Comparison of ENCODE assay signal across 8 cellular contexts in genomic region chr7:909358-910329, GRCh38. TPM values are rescaled to one million over a fixed set of nuclear protein-coding genes. Genes with fewer than 3 reads are reported as not detected.
A peak's percentile ranks its signal among the peaks of the same experiment; 100 is the strongest.
DNase-seq lines count a peak whose midpoint lies in the region; ATAC-seq, FAIRE-seq and TF ChIP-seq lines count a peak whose summit lies in the region.

No MANE protein-coding gene starts in this region.

- POLR2A ChIA-PET in GM12878 (lab: Charles Lee), result interaction anchor here (1.2 to 1.9 kb wide), 3 partner anchors 13 to 65 kb away, joined by 9 to 13 read pairs (median 13); no protein-coding TSS in a partner anchor

- H3K9ac ChIP-seq in GM12878 (ENCODE audit: control insufficient read depth, insufficient read depth, low read length) (peak overlapping the region; percentile 28; the same call in 1 of the 2 replicates), kidney (ENCODE audit: low read length in 2 of 2) (no peak overlapping the region)

- SMC1A ChIA-PET in GM12878 (lab: Charles Lee; ENCODE audit: uncharacterized antibody, unreplicated experiment), result interaction anchor here (0.8 to 4.2 kb wide), 14 partner anchors 12 to 266 kb away, joined by 3 to 31 read pairs (median 6); partner anchors contain the start of gene ADAP1

- no peak for TF ChIP-seq CTCF in GM12878 (IDR thresholded peaks at IDR 0.05 in 2 of 3, conservative IDR thresholded peaks at IDR 0.05 in 1 of 3; ENCODE audit: control insufficient read depth in 2 of 3, extremely low read depth in 1 of 3, insufficient read depth in 1 of 3, low read depth in 3 of 3, low read length in 3 of 3)
- no peak for TF ChIP-seq CTCF in kidney (IDR thresholded peaks at IDR 0.05; ENCODE audit: borderline replicate concordance, extremely low read depth, insufficient read depth)

- in situ Hi-C loops in GM12878 (cut with MboI), result no loop called here

- H3K27ac ChIP-seq in GM12878 (ENCODE audit: control insufficient read depth, insufficient read depth), result peak overlapping the region; percentile 38
- H3K27ac ChIP-seq in kidney (ENCODE audit: low read depth in 2 of 2, low read length in 2 of 2), result no peak overlapping the region

- TF ChIP-seq RAD21 in GM12878 (IDR thresholded peaks at IDR 0.05; ENCODE audit: insufficient read depth, low read depth, low read length), result no peak

- peak overlapping the region; percentile 87 for H3K4me2 ChIP-seq in GM12878 (ENCODE audit: control insufficient read depth, insufficient read depth)

- H3K9me3 ChIP-seq in MG63 (no peaks in the 10 kb centered on the region), GM12878 (replicated peaks; ENCODE audit: control insufficient read depth, insufficient read depth, low read length) (no peaks in the 10 kb centered on the region), kidney (ENCODE audit: control insufficient read depth in 1 of 2, low read length in 2 of 2) (no peaks in the 10 kb centered on the region)

- BruUV-seq in GM12878 (replicated peaks; lab: Mats Ljungman, UMichigan), result no TSS peak

- H3K4me3 ChIP-seq in MG63 (peak overlapping the region; percentile 27), GM12878 (peak overlapping the region; percentile 51; the same call in 1 of the 2 replicates), kidney (ENCODE audit: low read length in 2 of 2) (no peak overlapping the region)

- H3K4me1 ChIP-seq in GM12878 (ENCODE audit: control insufficient read depth, insufficient read depth, low read length) (peaks cover 16% of the 10 kb centered on the region), kidney (ENCODE audit: control insufficient read depth in 1 of 2, insufficient read depth in 1 of 2, low read depth in 1 of 2, low read length in 2 of 2) (peaks cover 0 to 2% of the 10 kb centered on the region in 2 donors)

- DNase-seq in CD1c-positive myeloid dendritic cell (ENCODE audit: extremely low spot score) (peak; percentile 97), MG63 (peak; percentile 83), GM12878 (ENCODE audit: low read depth, low spot score) (no peak), kidney (peak; percentile 83), superior temporal gyrus (ENCODE audit: extremely low spot score) (peak; percentile 63), T-helper 1 cell (no peak), putamen (ENCODE audit: low spot score) (no peak), cortex of kidney (lab: John Stamatoyannopoulos, UW) (no peak)

- intact Hi-C loops in GM12878 (cut with micrococcal nuclease; ENCODE audit: unreplicated experiment) (loop anchor here (1.0 to 10.0 kb wide), 5 partner anchors 13 to 155 kb away; partner anchors contain the start of gene ADAP1), kidney (cut with DNase I) (no loop called here)

- WGBS in GM12878 (ENCODE audit: insufficient coverage, insufficient replicate concordance, low lambda C conversion rate, missing lambda C conversion rate), result 18% methylated on average over 51 of the region's 58 CpGs

- peak; percentile 85 for FAIRE-seq in GM12878 (lab: Jason Lieb, UNC)
- no peak for FAIRE-seq in kidney (lab: Jason Lieb, UNC)

- H2AFZ ChIP-seq in GM12878 (ENCODE audit: control insufficient read depth, low read depth, low read length), result peak overlapping the region; percentile 44; the same call in 1 of the 2 replicates

- H3K27me3 ChIP-seq in MG63, result no peaks in the 10 kb centered on the region
- H3K27me3 ChIP-seq in GM12878 (replicated peaks in 1 of 2; ENCODE audit: control insufficient read depth in 2 of 2, insufficient read depth in 2 of 2, low read length in 1 of 2), result no peaks in the 10 kb centered on the region

- H4K20me1 ChIP-seq in GM12878 (ENCODE audit: control insufficient read depth, insufficient read depth), result no peaks in the 10 kb centered on the region

- TF ChIP-seq EP300 in GM12878 (IDR thresholded peaks at IDR 0.05; ENCODE audit: borderline replicate concordance in 1 of 2, control insufficient read depth in 1 of 2, low read depth in 2 of 2, low read length in 2 of 2), result no peak

- CTCF ChIA-PET in GM12878 (lab: Yijun Ruan, JAX), result interaction anchor here (0.6 to 3.9 kb wide), 17 partner anchors 13 to 158 kb away, joined by 3 to 31 read pairs (median 6); partner anchors contain the start of gene ADAP1

- ATAC-seq in GM12878, result peak; percentile 69

- RAD21 ChIA-PET in GM12878 (lab: Charles Lee; ENCODE audit: unreplicated experiment), result interaction anchor here (0.6 to 3.1 kb wide), 19 partner anchors 8 to 270 kb away, joined by 3 to 20 read pairs (median 7); no protein-coding TSS in a partner anchor

- no peak for TF ChIP-seq POLR2A in GM12878 (IDR thresholded peaks at IDR 0.05; ENCODE audit: low read depth, low read length)

- H3K79me2 ChIP-seq in GM12878 (ENCODE audit: control insufficient read depth, insufficient read depth, low read length), result no peaks in the 10 kb centered on the region; the same call in none of the 2 replicates

- H3K36me3 ChIP-seq in MG63, result no peaks in the 10 kb centered on the region
- peaks cover 0 to 5% of the 10 kb centered on the region in 2 experiments; a peak in 2 of 4 replicates for H3K36me3 ChIP-seq in GM12878 (ENCODE audit: control insufficient read depth in 2 of 2, insufficient read depth in 2 of 2, low read length in 1 of 2)
- no peaks in the 10 kb centered on the region for H3K36me3 ChIP-seq in kidney (ENCODE audit: control insufficient read depth in 1 of 2, insufficient read depth in 2 of 2, low read length in 2 of 2)

TF ChIP-seq in GM12878, 131 proteins besides CTCF, POLR2A, EP300 and RAD21 (continues in another document):
- TF ChIP-seq ZNF207 (IDR thresholded peaks at IDR 0.05; ENCODE audit: borderline replicate concordance) (no peak), HSF1 (IDR thresholded peaks at IDR 0.05; ENCODE audit: low read depth, low read length) (no peak)

RNA-seq across cellular contexts. Expression of gene GET4, which starts 33.3 kb away (rescaled TPM):
- total RNA-seq in MG63 (2014; rRNA removed; shearing (Covaris generic); ENCODE audit: low replicate concordance), result 58.2 and 58.9 TPM in 2 replicates
- 17.2 and 17.8 TPM in 2 replicates for total RNA-seq in GM12878 (2013; cell fraction: nucleolus; rRNA removed)
- total RNA-seq in GM12878 (2014; rRNA removed), result 42.9 and 53.6 TPM in 2 replicates
- total RNA-seq in GM12878 (2014; rRNA removed; fragmentation: Illumina TruSeq; extraction: Trizol), result 12.0 and 16.1 TPM in 2 replicates
- total RNA-seq in GM12878 (2021), result 40.7 and 42.1 TPM in 2 replicates
- polyA plus RNA-seq in GM12878 (2011; ENCODE audit: low read depth), result 18.4 TPM
- 17.6 and 25.9 TPM in 2 replicates for polyA plus RNA-seq in GM12878 (2011; rRNA removed)
- 37.7 and 58.5 TPM in 2 replicates for polyA plus RNA-seq in GM12878 (2011; cell fraction: cytosol; rRNA removed)
- 78.1 and 98.0 TPM in 2 replicates for polyA plus RNA-seq in GM12878 (2011; cell fraction: nucleus; rRNA removed)
- 31.9 and 33.0 TPM in 2 replicates for polyA plus RNA-seq in GM12878 (2012)
- 4.4 and 14.0 TPM in 2 replicates for polyA plus RNA-seq in GM12878 (2014; fragmentation: Illumina TruSeq; extraction: Trizol)
- 1 to 10 TPM in 1 of 2 experiments, under 1 TPM in 1; 0.66 to 2.3 TPM for polyA plus RNA-seq in GM12878 (2014; fragmentation: Nextera tagmentation; extraction: Ambion mirVana)
- polyA plus RNA-seq in GM12878 (2014; rRNA removed), result 69.0 and 76.0 TPM in 2 replicates
- polyA plus RNA-seq in GM12878 (2016; fragmentation: Nextera tagmentation; extraction: Ambion mirVana), result 10 to 100 TPM; 68.9 to 73.8 TPM
- 4.9 and 14.2 TPM in 2 replicates for polyA minus RNA-seq in GM12878 (2011; rRNA and poly(A)+ RNA removed)
- polyA minus RNA-seq in GM12878 (2011; cell fraction: cytosol; rRNA and poly(A)+ RNA removed), result 4.7 and 9.1 TPM in 2 replicates
- polyA minus RNA-seq in GM12878 (2011; cell fraction: nucleus; rRNA and poly(A)+ RNA removed), result 9.3 and 12.3 TPM in 2 replicates
- total RNA-seq in kidney, result 44.8 TPM
- 80.8 TPM for polyA plus RNA-seq in kidney (ENCODE audit: insufficient read depth, low read depth, low replicate concordance)

RNA-seq across cellular contexts. Expression of gene ADAP1, which starts 44.8 kb away (rescaled TPM):
- 7.6 and 9.6 TPM in 2 replicates for total RNA-seq in MG63 (2014; rRNA removed; shearing (Covaris generic); ENCODE audit: low replicate concordance)
- total RNA-seq in GM12878 (2013; cell fraction: nucleolus; rRNA removed), result 23.8 and 32.2 TPM in 2 replicates
- total RNA-seq in GM12878 (2014; rRNA removed) (34.0 and 44.2 TPM in 2 replicates), GM12878 (2014; rRNA removed; fragmentation: Illumina TruSeq; extraction: Trizol) (15.8 and 17.9 TPM in 2 replicates), GM12878 (2021) (38.7 and 42.3 TPM in 2 replicates), kidney (48.2 TPM)
- 3.9 TPM for polyA plus RNA-seq in GM12878 (2011; ENCODE audit: low read depth)
- polyA plus RNA-seq in GM12878 (2011; rRNA removed) (16.6 and 22.5 TPM in 2 replicates), GM12878 (2014; fragmentation: Illumina TruSeq; extraction: Trizol) (8.0 and 22.0 TPM in 2 replicates), GM12878 (2014; fragmentation: Nextera tagmentation; extraction: Ambion mirVana) (under 1 TPM in 1 of 2 experiments, not detected in 1; 0.22 TPM), GM12878 (2014; rRNA removed) (28.9 and 35.5 TPM in 2 replicates), GM12878 (2016; fragmentation: Nextera tagmentation; extraction: Ambion mirVana) (10 to 100 TPM in 1 of 2 experiments, 1 to 10 TPM in 1; 6.7 to 12.7 TPM), kidney (ENCODE audit: insufficient read depth, low read depth, low replicate concordance) (36.4 TPM)
- polyA plus RNA-seq in GM12878 (2011; cell fraction: cytosol; rRNA removed), result 30.5 and 44.3 TPM in 2 replicates
- 55.5 and 64.6 TPM in 2 replicates for polyA plus RNA-seq in GM12878 (2011; cell fraction: nucleus; rRNA removed)
- 17.1 and 19.8 TPM in 2 replicates for polyA plus RNA-seq in GM12878 (2012)
- 15.7 and 37.9 TPM in 2 replicates for polyA minus RNA-seq in GM12878 (2011; rRNA and poly(A)+ RNA removed)
- 22.1 and 25.5 TPM in 2 replicates for polyA minus RNA-seq in GM12878 (2011; cell fraction: cytosol; rRNA and poly(A)+ RNA removed)
- polyA minus RNA-seq in GM12878 (2011; cell fraction: nucleus; rRNA and poly(A)+ RNA removed), result 14.0 and 35.4 TPM in 2 replicates

Comparison
In these comparisons a context has a peak if more than half of its experiments do, and no peak if none do; other contexts are left out.
1. DNase-seq: peak in CD1c-positive myeloid dendritic cell (single experiment), MG63 (single experiment), kidney (single experiment) and superior temporal gyrus (single experiment); none in GM12878 (single experiment), T-helper 1 cell (0 of 5), putamen (single experiment) and cortex of kidney (single experiment).
2. H3K4me3 ChIP-seq: peak in MG63 (single experiment) and GM12878 (single experiment); none in kidney (0 of 2).